Comparison of ENCODE assay signal across 8 cellular contexts in the genomic region with DNA sequence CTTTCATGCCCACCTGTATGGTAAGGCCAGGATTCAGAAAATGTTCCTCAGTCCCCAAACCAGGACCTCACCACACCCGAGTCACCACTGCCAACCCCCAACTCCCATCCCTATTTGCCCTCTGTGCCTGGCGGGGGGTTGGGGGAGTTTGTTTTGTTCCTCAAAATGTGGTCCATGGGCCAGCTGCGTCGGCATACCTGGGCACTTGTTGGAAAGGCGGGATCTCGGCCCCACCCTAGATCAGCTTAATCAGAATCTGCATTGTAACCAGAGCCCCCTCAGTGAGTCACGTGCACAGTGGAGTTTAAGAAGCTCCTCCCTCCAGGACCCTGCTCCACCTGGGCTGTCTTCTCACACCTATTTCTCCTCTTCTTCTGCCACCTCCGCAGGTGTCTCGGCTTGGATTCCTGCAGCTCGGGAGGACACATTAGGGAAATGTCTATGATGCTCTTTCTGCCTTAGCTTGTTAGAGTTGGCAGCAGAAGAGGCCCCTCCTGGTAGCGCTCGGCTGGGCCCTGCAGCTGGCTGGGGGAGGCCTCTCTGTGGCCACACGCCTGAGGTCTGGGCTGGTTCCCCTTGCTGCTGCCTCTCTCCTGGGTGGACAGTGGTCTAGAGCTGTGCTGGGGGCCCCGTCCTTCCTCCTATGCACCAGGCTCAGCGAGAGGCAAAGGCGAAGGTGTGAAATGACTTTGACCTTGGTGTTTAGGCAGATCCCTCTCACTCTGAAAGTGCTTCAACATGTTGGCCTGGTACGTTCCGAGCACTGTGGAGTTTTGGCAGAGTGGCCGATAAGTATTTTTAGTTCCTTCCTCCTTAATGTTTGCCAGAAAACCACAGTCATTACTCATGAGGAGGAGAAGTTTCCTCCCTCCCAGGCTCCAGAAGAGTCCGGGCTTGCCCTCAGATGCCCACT. TPM values are rescaled to one million over a fixed set of nuclear protein-coding genes. Genes with fewer than 3 reads are reported as not detected.
DNase-seq lines count a peak whose midpoint lies in the region; ATAC-seq lines count a peak whose summit lies in the region.

No MANE protein-coding gene starts in this region.

- ATAC-seq in activated naive CD4-positive, alpha-beta T cell treated with anti-CD3 and anti-CD28 coated beads, Interleukin-2, amount 50 U/mL, for 72 hours = peak; percentile 38 to 60
- ATAC-seq in left cardiac atrium = peak; percentile 95
- ATAC-seq in HG03469 (IDR thresholded peaks at IDR 0.05; ENCODE audit: unreplicated experiment) = no peak

- H3K4me3 ChIP-seq in skeletal muscle satellite cell (ENCODE audit: low read length) = peak overlapping the region; percentile 38

- peaks cover 14% of the 10 kb centered on the region for H3K4me1 ChIP-seq in skeletal muscle satellite cell (ENCODE audit: control insufficient read depth, insufficient read depth, low read length)

- H3K36me3 ChIP-seq in skeletal muscle satellite cell (ENCODE audit: insufficient read depth, low read length) = no peaks in the 10 kb centered on the region

- H3K9ac ChIP-seq in skeletal muscle satellite cell (ENCODE audit: low read depth, low read length) = peak overlapping the region; percentile 62

- H3K27me3 ChIP-seq in skeletal muscle satellite cell (ENCODE audit: control insufficient read depth, insufficient read depth, low read length) = peaks cover 19% of the 10 kb centered on the region

- no peaks in the 10 kb centered on the region for H3K9me3 Mint-ChIP-seq in activated naive CD4-positive, alpha-beta T cell treated with anti-CD3 and anti-CD28 coated beads, Interleukin-2, amount 50 U/mL, for 72 hours

- DNase-seq in GF-D8 (lab: John Stamatoyannopoulos, UW) (peak; percentile 89), LHCN-M2 (ENCODE audit: low read depth) (peak; percentile 80), left cardiac atrium (peak; percentile 53), NCI-H2196 treated with DMSO at 0.1 percent for 48 hours (lab: John Stamatoyannopoulos, UW; ENCODE audit: unreplicated experiment) (no peak), T1000 (lab: John Stamatoyannopoulos, UW) (no peak)
- peak in 1 of 2 donors; percentile 28 for DNase-seq in activated naive CD4-positive, alpha-beta T cell treated with anti-CD3 and anti-CD28 coated beads, Interleukin-2, amount 50 U/mL, for 72 hours (ENCODE audit: low spot score in 2 of 2)

- intact Hi-C loops in left cardiac atrium (cut with DNase I) = no loop called here

- H3K36me3 Mint-ChIP-seq in activated naive CD4-positive, alpha-beta T cell treated with anti-CD3 and anti-CD28 coated beads, Interleukin-2, amount 50 U/mL, for 72 hours = no peaks in the 10 kb centered on the region

- no peaks in the 10 kb centered on the region for H3K9me3 ChIP-seq in skeletal muscle satellite cell (replicated peaks; ENCODE audit: low read length)

- peak overlapping the region; percentile 73 for H3K4me2 ChIP-seq in skeletal muscle satellite cell (ENCODE audit: low read length)

- no peak overlapping the region for H3K27ac Mint-ChIP-seq in activated naive CD4-positive, alpha-beta T cell treated with anti-CD3 and anti-CD28 coated beads, Interleukin-2, amount 50 U/mL, for 72 hours

RNA-seq across cellular contexts. Expression of gene CAMTA1, which starts 41.8 kb away (rescaled TPM):
- total RNA-seq in LHCN-M2 (2014; rRNA removed) = 69.0 and 97.2 TPM in 2 replicates
- 83.0 TPM for polyA plus RNA-seq in LHCN-M2 (2012)
- 10 to 100 TPM; 50.4 to 76.4 TPM for total RNA-seq in activated naive CD4-positive, alpha-beta T cell treated with anti-CD3 and anti-CD28 coated beads, Interleukin-2, amount 50 U/mL, for 72 hours
- total RNA-seq in left cardiac atrium = 100 to 1,000 TPM; 109 to 128 TPM
- total RNA-seq in skeletal muscle satellite cell (2012; rRNA removed) = 58.6 and 70.8 TPM in 2 replicates

RNA-seq across cellular contexts. Expression of gene DNAJC11, which starts 41.8 kb away (rescaled TPM):
- total RNA-seq in LHCN-M2 (2014; rRNA removed) = 35.8 and 41.5 TPM in 2 replicates
- polyA plus RNA-seq in LHCN-M2 (2012) = 33.6 TPM
- total RNA-seq in activated naive CD4-positive, alpha-beta T cell treated with anti-CD3 and anti-CD28 coated beads, Interleukin-2, amount 50 U/mL, for 72 hours = 10 to 100 TPM; 23.4 to 61.3 TPM
- total RNA-seq in left cardiac atrium = 10 to 100 TPM; 54.5 to 57.1 TPM
- 29.7 and 31.9 TPM in 2 replicates for total RNA-seq in skeletal muscle satellite cell (2012; rRNA removed)

Comparison
In these comparisons a context has a peak if more than half of its experiments do, and no peak if none do; other contexts are left out.
1. DNase-seq: peak in GF-D8 (single experiment), LHCN-M2 (single experiment) and left cardiac atrium (single experiment); none in NCI-H2196 treated with DMSO at 0.1 percent for 48 hours (single experiment) and T1000 (single experiment).